33 cellular contexts compared by ENCODE assay signal in the genomic region with DNA sequence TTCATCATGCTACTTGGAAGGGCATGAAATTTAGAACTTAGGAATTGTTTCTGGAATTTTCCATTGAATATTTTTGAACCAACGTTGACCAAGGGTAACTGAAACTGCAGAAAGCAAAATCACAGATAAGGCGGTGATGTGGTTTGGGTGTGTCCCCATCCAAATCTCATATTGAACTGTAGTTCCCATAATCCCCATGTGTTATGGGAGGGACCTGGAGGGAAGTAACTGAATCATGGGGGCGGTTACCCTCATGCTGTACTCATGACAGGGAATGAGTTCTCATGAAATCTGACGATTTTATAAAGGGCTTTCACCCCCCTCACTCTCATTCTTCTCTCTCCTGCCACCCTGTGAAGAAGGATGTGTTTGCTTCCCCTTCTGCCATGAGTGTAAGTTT.
"Had no signal": no experiment of that assay in that cellular context is flagged by ENCODE, and none has a peak within 500 bp of the region (broad histone marks: within the 10 kb centered on the region; RNA-seq: fewer than 3 reads in every experiment).

No MANE protein-coding gene starts in this region.

- H3K4me1 ChIP-seq: adrenal gland, body of pancreas, colonic mucosa had no signal

- H3K4me3 Mint-ChIP-seq: activated B cell treated with CpG ODN at 0.5 μM for 24 hours; activated CD8-positive, alpha-beta T cell treated with anti-CD3 and anti-CD28 coated beads for 36 hours; activated naive CD4-positive, alpha-beta T cell treated with anti-CD3 and anti-CD28 coated beads for 36 hours; activated naive CD4-positive, alpha-beta T cell treated with anti-CD3 and anti-CD28 coated beads, Interleukin-2, amount 50 U/mL, for 24 hours; activated naive CD8-positive, alpha-beta T cell treated with anti-CD3 and anti-CD28 coated beads for 36 hours; activated naive CD8-positive, alpha-beta T cell treated with anti-CD3 and anti-CD28 coated beads, Interleukin-2, amount 50 U/mL, for 24 hours; activated T-helper 1 cell treated with anti-CD3 and anti-CD28 coated beads, Interleukin-12 subunit alpha, Interleukin-12 subunit beta, Interleukin-2, Interleukin-4 antibody, amounts not matched to agents 30 ng/mL and 10 ng/mL and 1 ng/mL, durations not matched to agents 14 hours and 24 hours and 36 hours had no signal

- ATAC-seq: activated CD4-positive, CD25-positive, alpha-beta regulatory T cell treated with anti-CD3 and anti-CD28 coated beads, Interleukin-2, amount 50 U/mL, for 24 hours; activated CD8-positive, alpha-beta T cell treated with anti-CD3 and anti-CD28 coated beads for 36 hours; activated naive CD8-positive, alpha-beta T cell treated with anti-CD3 and anti-CD28 coated beads, Interleukin-2, amount 50 U/mL, for 24 hours; body of pancreas; gastroesophageal sphincter; heart right ventricle had no signal

- H3K27ac Mint-ChIP-seq: activated B cell treated with CpG ODN at 0.5 μM for 24 hours; activated CD8-positive, alpha-beta T cell treated with anti-CD3 and anti-CD28 coated beads for 36 hours; activated naive CD4-positive, alpha-beta T cell treated with anti-CD3 and anti-CD28 coated beads for 36 hours; activated naive CD4-positive, alpha-beta T cell treated with anti-CD3 and anti-CD28 coated beads, Interleukin-2, amount 50 U/mL, for 24 hours; activated naive CD8-positive, alpha-beta T cell treated with anti-CD3 and anti-CD28 coated beads for 36 hours; activated naive CD8-positive, alpha-beta T cell treated with anti-CD3 and anti-CD28 coated beads, Interleukin-2, amount 50 U/mL, for 24 hours; activated T-helper 1 cell treated with anti-CD3 and anti-CD28 coated beads, Interleukin-12 subunit alpha, Interleukin-12 subunit beta, Interleukin-2, Interleukin-4 antibody, amounts not matched to agents 30 ng/mL and 10 ng/mL and 1 ng/mL, durations not matched to agents 14 hours and 24 hours and 36 hours; activated T-helper 2 cell treated with anti-CD3 and anti-CD28 coated beads, Interferon-gamma antibody, Interleukin-2, Interleukin-4, amounts not matched to agents 10 μg/mL and 5 μg/mL and 100 μg/mL, durations not matched to agents 14 hours and 24 hours and 36 hours had no signal

- H3K4me2 ChIP-seq: hepatocyte had no signal

- H3K36me3 ChIP-seq: adrenal gland, colonic mucosa, esophagus squamous epithelium, WERI-Rb-1 had no signal

- H3K4me3 ChIP-seq: adrenal gland, body of pancreas, colonic mucosa, esophagus squamous epithelium, gastroesophageal sphincter, heart right ventricle, hepatocyte had no signal

- H3K27me3 Mint-ChIP-seq: activated B cell treated with CpG ODN at 0.5 μM for 24 hours; activated CD8-positive, alpha-beta T cell treated with anti-CD3 and anti-CD28 coated beads for 36 hours; activated naive CD4-positive, alpha-beta T cell treated with anti-CD3 and anti-CD28 coated beads, Interleukin-2, amount 50 U/mL, for 24 hours; activated naive CD8-positive, alpha-beta T cell treated with anti-CD3 and anti-CD28 coated beads for 36 hours; activated naive CD8-positive, alpha-beta T cell treated with anti-CD3 and anti-CD28 coated beads, Interleukin-2, amount 50 U/mL, for 24 hours had no signal

- H3K9me3 ChIP-seq: adrenal gland, body of pancreas, colonic mucosa, esophagus squamous epithelium, gastroesophageal sphincter, heart right ventricle had no signal

- H3K27ac ChIP-seq: adrenal gland, body of pancreas, colonic mucosa, epithelial cell of prostate, esophagus squamous epithelium, gastroesophageal sphincter, heart right ventricle, hepatocyte, WERI-Rb-1 had no signal

- DNase-seq: activated B cell treated with CpG ODN at 0.5 μM for 24 hours; activated CD4-positive, alpha-beta T cell treated with anti-CD3 and anti-CD28 coated beads for 48 hours; activated CD4-positive, alpha-beta T cell treated with anti-CD3 and anti-CD28 coated beads, Interleukin-2, amount 50 U/mL, for 1 hour; activated CD4-positive, alpha-beta T cell treated with anti-CD3 and anti-CD28 coated beads, Interleukin-2, amount 50 U/mL, for 48 hours; activated CD8-positive, alpha-beta memory T cell treated with anti-CD3 and anti-CD28 coated beads for 24 hours; activated CD8-positive, alpha-beta T cell treated with anti-CD3 and anti-CD28 coated beads for 36 hours; activated effector memory CD4-positive, alpha-beta T cell treated with anti-CD3 and anti-CD28 coated beads, Interleukin-2, amount 50 U/mL, for 16 hours; activated naive CD4-positive, alpha-beta T cell treated with anti-CD3 and anti-CD28 coated beads for 36 hours; activated naive CD8-positive, alpha-beta T cell treated with anti-CD3 and anti-CD28 coated beads for 36 hours; activated naive CD8-positive, alpha-beta T cell treated with anti-CD3 and anti-CD28 coated beads, Interleukin-2, amount 50 U/mL, for 24 hours; activated T-cell treated with anti-CD3 and anti-CD28 coated beads, Interleukin-2, amount 50 U/mL, for 48 hours; amygdala; aorta; body of pancreas; caudate nucleus; colonic mucosa; effector CD8-positive, alpha-beta T cell; esophagus squamous epithelium; foreskin melanocyte; heart right ventricle; T-helper 2 cell; WERI-Rb-1 had no signal

- H3K27me3 ChIP-seq: adrenal gland, body of pancreas, colonic mucosa, esophagus squamous epithelium, gastroesophageal sphincter, heart right ventricle, hepatocyte had no signal

- FAIRE-seq: endometrium, endothelial cell of umbilical vein, TTC549 had no signal

- H3K9me3 Mint-ChIP-seq: activated B cell treated with CpG ODN at 0.5 μM for 24 hours; activated CD8-positive, alpha-beta T cell treated with anti-CD3 and anti-CD28 coated beads for 36 hours; activated naive CD4-positive, alpha-beta T cell treated with anti-CD3 and anti-CD28 coated beads for 36 hours; activated naive CD4-positive, alpha-beta T cell treated with anti-CD3 and anti-CD28 coated beads, Interleukin-2, amount 50 U/mL, for 24 hours; activated naive CD8-positive, alpha-beta T cell treated with anti-CD3 and anti-CD28 coated beads for 36 hours; activated naive CD8-positive, alpha-beta T cell treated with anti-CD3 and anti-CD28 coated beads, Interleukin-2, amount 50 U/mL, for 24 hours; activated T-helper 1 cell treated with anti-CD3 and anti-CD28 coated beads, Interleukin-12 subunit alpha, Interleukin-12 subunit beta, Interleukin-2, Interleukin-4 antibody, amounts not matched to agents 30 ng/mL and 10 ng/mL and 1 ng/mL, durations not matched to agents 14 hours and 24 hours and 36 hours; activated T-helper 2 cell treated with anti-CD3 and anti-CD28 coated beads, Interferon-gamma antibody, Interleukin-2, Interleukin-4, amounts not matched to agents 10 μg/mL and 5 μg/mL and 100 μg/mL, durations not matched to agents 14 hours and 24 hours and 36 hours had no signal

- H2AFZ ChIP-seq: hepatocyte had no signal
